Comparison of ENCODE assay signal across 9 cellular contexts in the genomic region with DNA sequence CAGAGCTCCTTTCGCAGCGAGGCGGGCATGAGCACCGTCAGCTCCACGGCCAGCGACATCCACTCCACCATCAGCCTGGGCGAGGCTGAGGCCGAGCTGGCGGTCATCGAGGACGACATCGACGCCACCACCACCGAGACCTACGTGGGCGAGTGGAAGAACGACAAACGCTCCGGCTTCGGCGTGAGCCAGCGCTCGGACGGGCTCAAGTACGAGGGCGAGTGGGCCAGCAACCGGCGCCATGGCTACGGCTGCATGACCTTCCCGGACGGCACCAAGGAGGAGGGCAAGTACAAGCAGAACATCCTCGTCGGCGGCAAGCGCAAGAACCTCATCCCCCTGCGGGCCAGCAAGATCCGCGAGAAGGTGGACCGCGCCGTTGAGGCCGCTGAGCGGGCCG. TPM values are rescaled to one million over a fixed set of nuclear protein-coding genes. Genes with fewer than 3 reads are reported as not detected.
"Had no signal": no experiment of that assay in that cellular context is flagged by ENCODE, and none has a peak within 500 bp of the region (broad histone marks: within the 10 kb centered on the region; RNA-seq: fewer than 3 reads in every experiment).

No MANE protein-coding gene starts in this region.

- H3K36me3 ChIP-seq: HAP-1 had no signal

- H2AFZ ChIP-seq: GM23338 had no signal

- DNase-seq: H7, HFFc6 had no signal

- H3K27ac ChIP-seq: HL-60 had no signal

- H3K4me2 ChIP-seq: GM23338 had no signal

- ATAC-seq: GM23338, HCT116, HepG2, K562 had no signal

- H3K9me3 ChIP-seq: HAP-1 had no signal

- H3K4me3 ChIP-seq: GM23338, HAP-1, K562 had no signal

- H3K4me1 ChIP-seq: HAP-1 had no signal

RNA-seq across cellular contexts. Expression of gene JPH3, which starts 42.3 kb away (rescaled TPM):
- total RNA-seq: HepG2, HFFc6, HT1080, K562 had no signal
- polyA plus RNA-seq: HepG2 had no signal
